ENCODE assay signal across 22 cellular contexts in genomic region chr12:91613223-91613779, GRCh38.
"Had no signal": no experiment of that assay in that cellular context is flagged by ENCODE, and none has a peak within 500 bp of the region (broad histone marks: within the 10 kb centered on the region; RNA-seq: fewer than 3 reads in every experiment).

No MANE protein-coding gene starts in this region.

- H3K4me2 ChIP-seq: KMS-11, PC-9 had no signal

- H3K4me3 Mint-ChIP-seq: activated CD8-positive, alpha-beta T cell treated with anti-CD3 and anti-CD28 coated beads, Interleukin-2, amount 10 ng/mL, durations not matched to agents 7 days and 5 days; activated naive CD8-positive, alpha-beta T cell treated with anti-CD3 and anti-CD28 coated beads, Interleukin-2, amount 10 ng/mL, durations not matched to agents 7 days and 5 days had no signal

- H3K36me3 ChIP-seq: ascending aorta had no signal

- H3K4me3 ChIP-seq: ascending aorta, body of pancreas, PC-9 had no signal

- H3K9me3 Mint-ChIP-seq: activated naive CD8-positive, alpha-beta T cell treated with anti-CD3 and anti-CD28 coated beads, Interleukin-2, amount 10 ng/mL, durations not matched to agents 7 days and 5 days had no signal

- H2AFZ ChIP-seq: PC-9 had no signal

- H3K4me1 ChIP-seq: ascending aorta, body of pancreas had no signal

- FAIRE-seq: bronchial epithelial cell, HepG2 had no signal

- H3K36me3 Mint-ChIP-seq: activated naive CD8-positive, alpha-beta T cell treated with anti-CD3 and anti-CD28 coated beads, Interleukin-2, amount 10 ng/mL, durations not matched to agents 7 days and 5 days had no signal

- H3K27ac ChIP-seq: ascending aorta, body of pancreas, KMS-11, PC-9 had no signal

- H3K27ac Mint-ChIP-seq: activated CD8-positive, alpha-beta T cell treated with anti-CD3 and anti-CD28 coated beads, Interleukin-2, amount 10 ng/mL, durations not matched to agents 7 days and 5 days; activated naive CD8-positive, alpha-beta T cell treated with anti-CD3 and anti-CD28 coated beads, Interleukin-2, amount 10 ng/mL, durations not matched to agents 7 days and 5 days had no signal

- H3K9ac ChIP-seq: KMS-11 had no signal

- H3K27me3 Mint-ChIP-seq: activated naive CD8-positive, alpha-beta T cell treated with anti-CD3 and anti-CD28 coated beads, Interleukin-2, amount 10 ng/mL, durations not matched to agents 7 days and 5 days had no signal

- H3K9me3 ChIP-seq: ascending aorta, body of pancreas had no signal

- H3K27me3 ChIP-seq: ascending aorta, body of pancreas had no signal

- DNase-seq: activated CD4-positive, alpha-beta T cell treated with anti-CD3 and anti-CD28 coated beads for 4 hours; activated CD8-positive, alpha-beta memory T cell treated with anti-CD3 and anti-CD28 coated beads, Interleukin-2, amount 50 U/mL, for 48 hours; activated CD8-positive, alpha-beta T cell treated with anti-CD3 and anti-CD28 coated beads, Interleukin-2, amount 10 ng/mL, durations not matched to agents 7 days and 5 days; activated naive CD4-positive, alpha-beta T cell treated with anti-CD3 and anti-CD28 coated beads, Interleukin-2, amount 50 U/mL, for 16 hours; activated naive CD8-positive, alpha-beta T cell treated with anti-CD3 and anti-CD28 coated beads, Interleukin-2, amount 10 ng/mL, durations not matched to agents 7 days and 5 days; activated T-cell treated with anti-CD3 and anti-CD28 coated beads, Interleukin-2, amount 50 U/mL, for 1 hour; amniotic stem cell; body of pancreas; MM.1S; NCI-H1105; NCI-H146; NCI-H187 treated with DMSO at 0.1 percent for 48 hours; NCI-H2081 treated with DMSO at 0.1 percent for 48 hours; NCI-H446; NCI-H524; PC-9; SHP77 treated with DMSO at 0.1 percent for 48 hours; T-helper 1 cell had no signal
